Comparison of ENCODE assay signal across 9 cellular contexts in the genomic region with DNA sequence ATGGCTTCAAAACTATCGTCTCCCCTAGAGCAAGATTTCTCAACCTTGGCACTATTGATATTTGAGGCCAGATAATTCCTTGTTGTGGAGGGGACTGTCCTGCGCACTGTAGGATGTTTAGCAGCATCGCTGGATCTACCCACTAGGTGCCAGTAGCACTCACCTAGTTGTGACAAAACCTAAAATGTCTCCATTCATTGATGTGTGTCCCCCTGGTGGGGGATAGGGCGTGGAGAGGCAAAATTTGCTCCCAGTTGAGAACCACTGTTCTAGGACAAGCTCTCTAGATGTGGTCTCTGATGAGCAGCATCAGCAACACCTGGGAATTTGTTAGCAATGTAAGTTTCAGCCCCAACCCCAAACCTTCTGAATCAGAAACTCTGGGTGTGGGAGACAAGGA.
DNase-seq lines count a peak whose midpoint lies in the region; ATAC-seq and TF ChIP-seq lines count a peak whose summit lies in the region.
"Had no signal": no experiment of that assay in that cellular context is flagged by ENCODE, and none has a peak within 500 bp of the region (broad histone marks: within the 10 kb centered on the region; RNA-seq: fewer than 3 reads in every experiment).

No MANE protein-coding gene starts in this region.

- peaks cover 39% of the 10 kb centered on the region for H3K36me3 Mint-ChIP-seq in activated CD4-positive, alpha-beta T cell treated with anti-CD3 and anti-CD28 coated beads, Interleukin-2, amount 10 ng/mL, durations not matched to agents 7 days and 5 days (ENCODE audit: low read depth)
- H3K36me3 Mint-ChIP-seq in immature natural killer cell, result peaks cover 7 to 21% (median 11%) of the 10 kb centered on the region in 3 donors

- H3K27me3 ChIP-seq in BJ (ENCODE audit: control insufficient read depth, insufficient read depth, low read length), result no peaks in the 10 kb centered on the region
- H3K27me3 ChIP-seq: right atrium auricular region had no signal

- no peak for DNase-seq in BJ (ENCODE audit: low read depth)
- peak; percentile 4 for DNase-seq in HCEC 1CT
- peak; percentile 53 for DNase-seq in activated CD4-positive, alpha-beta T cell treated with anti-CD3 and anti-CD28 coated beads, Interleukin-2, amount 10 ng/mL, durations not matched to agents 7 days and 5 days
- peak; percentile 18 to 23 (median 19) for DNase-seq in immature natural killer cell
- no peak for DNase-seq in RWPE1 (ENCODE audit: low spot score)

- H3K27me3 Mint-ChIP-seq in activated CD4-positive, alpha-beta T cell treated with anti-CD3 and anti-CD28 coated beads, Interleukin-2, amount 10 ng/mL, durations not matched to agents 7 days and 5 days, result no peaks in the 10 kb centered on the region
- peaks cover 0 to 2% (median 0%) of the 10 kb centered on the region in 3 donors for H3K27me3 Mint-ChIP-seq in immature natural killer cell (ENCODE audit: low read depth in 3 of 3)

- H3K4me1 Mint-ChIP-seq in activated CD4-positive, alpha-beta T cell treated with anti-CD3 and anti-CD28 coated beads, Interleukin-2, amount 10 ng/mL, durations not matched to agents 7 days and 5 days, result peaks cover 29% of the 10 kb centered on the region
- H3K4me1 Mint-ChIP-seq in immature natural killer cell, result peaks cover 18 to 19% of the 10 kb centered on the region in 2 donors

- H3K9me3 Mint-ChIP-seq in activated CD4-positive, alpha-beta T cell treated with anti-CD3 and anti-CD28 coated beads, Interleukin-2, amount 10 ng/mL, durations not matched to agents 7 days and 5 days, result peaks cover 10% of the 10 kb centered on the region
- H3K9me3 Mint-ChIP-seq in immature natural killer cell, result no peaks in the 10 kb centered on the region

- CTCF ChIA-PET in BJ (lab: Yijun Ruan, JAX), result interaction anchor here (2.4 kb wide), 1 partner anchor 17 kb away, joined by 8 read pairs; no protein-coding TSS in a partner anchor
- CTCF ChIA-PET in activated CD4-positive, alpha-beta T cell treated with anti-CD3 and anti-CD28 coated beads, Interleukin-2, amount 10 ng/mL, durations not matched to agents 7 days and 5 days (lab: Charles Lee), result interaction anchor here (0.9 to 1.3 kb wide), 2 partner anchors 13 to 16 kb away, joined by 3 read pairs; no protein-coding TSS in a partner anchor
- CTCF ChIA-PET in RWPE1 (lab: Yijun Ruan, JAX), result interaction anchor here (0.8 kb wide), 1 partner anchor 87 kb away, joined by 3 read pairs; no protein-coding TSS in a partner anchor

- no peak overlapping the region for H3K4me3 ChIP-seq in BJ (ENCODE audit: low read depth, low read length)
- H3K4me3 ChIP-seq: right atrium auricular region had no signal

- peak; percentile 7; the same call in 1 of the 2 replicates for TF ChIP-seq CTCF in BJ (IDR thresholded peaks at IDR 0.05; ENCODE audit: insufficient read depth, low read depth, low read length)
- no peak for TF ChIP-seq CTCF in RWPE1 (conservative IDR thresholded peaks at IDR 0.05; ENCODE audit: low read depth)

- H3K27ac Mint-ChIP-seq in activated CD4-positive, alpha-beta T cell treated with anti-CD3 and anti-CD28 coated beads, Interleukin-2, amount 10 ng/mL, durations not matched to agents 7 days and 5 days, result no peak overlapping the region
- H3K27ac Mint-ChIP-seq in immature natural killer cell, result peak overlapping the region in 1 of 6 donors; percentile 2

- ATAC-seq in HG02981 (IDR thresholded peaks at IDR 0.05; ENCODE audit: unreplicated experiment) (no peak), HG03097 (IDR thresholded peaks at IDR 0.05; ENCODE audit: low FRiP score, unreplicated experiment) (no peak), HG03432 (IDR thresholded peaks at IDR 0.05; ENCODE audit: unreplicated experiment) (no peak)

- H3K4me3 Mint-ChIP-seq in activated CD4-positive, alpha-beta T cell treated with anti-CD3 and anti-CD28 coated beads, Interleukin-2, amount 10 ng/mL, durations not matched to agents 7 days and 5 days, result no peak overlapping the region
- no peak overlapping the region for H3K4me3 Mint-ChIP-seq in immature natural killer cell

- H3K36me3 ChIP-seq in BJ (ENCODE audit: control insufficient read depth, insufficient read depth, low read length), result peaks cover 1% of the 10 kb centered on the region; the same call in 1 of the 2 replicates

- POLR2A ChIA-PET in BJ (lab: Charles Lee), result no interaction called here
- POLR2A ChIA-PET in activated CD4-positive, alpha-beta T cell treated with anti-CD3 and anti-CD28 coated beads, Interleukin-2, amount 10 ng/mL, durations not matched to agents 7 days and 5 days (lab: Charles Lee), result no interaction called here
- POLR2A ChIA-PET in RWPE1 (lab: Yijun Ruan, JAX; ENCODE audit: low non-redundant PET), result no interaction called here

- no peak overlapping the region for H3K27ac ChIP-seq in RWPE1
- H3K27ac ChIP-seq: right atrium auricular region had no signal

Comparison
In these comparisons a context has a peak if more than half of its experiments do, and no peak if none do; other contexts are left out.
1. DNase-seq: peak in HCEC 1CT (single experiment), activated CD4-positive, alpha-beta T cell treated with anti-CD3 and anti-CD28 coated beads, Interleukin-2, amount 10 ng/mL, durations not matched to agents 7 days and 5 days (single experiment) and immature natural killer cell (3 of 3); none in BJ (single experiment) and RWPE1 (single experiment).